ENCODE assay signal across 1 cellular context in genomic region chr17:46192484-46193245, GRCh38.
TF ChIP-seq lines count a peak whose summit lies in the region.

No MANE protein-coding gene starts in this region.

TF ChIP-seq in H1, 55 proteins besides CTCF, POLR2A, EP300 and RAD21 (continued from another document):
- TF ChIP-seq CHD7 (IDR thresholded peaks at IDR 0.05; ENCODE audit: insufficient replicate concordance, low read length) (no peak), CREB1 (IDR thresholded peaks at IDR 0.05) (0 out of 2 replicates have a peak, but pooled peaks have one; percentile 18), POLR2AphosphoS5 (IDR thresholded peaks at IDR 0.05; ENCODE audit: low read depth, low read length) (peak; percentile 97), ATF3 (IDR thresholded peaks at IDR 0.05; ENCODE audit: insufficient read depth, low read depth, low read length) (peak; percentile 19; the same call in 1 of the 2 replicates), SP4 (IDR thresholded peaks at IDR 0.05; ENCODE audit: low read length) (no peak; the same call in 1 of the 2 replicates), KDM4A (IDR thresholded peaks at IDR 0.05; ENCODE audit: low read depth, low read length, severe bottlenecking) (peak; percentile 40), FOSL1 (IDR thresholded peaks at IDR 0.05; ENCODE audit: insufficient read depth, low read depth, low read length) (no peak), NANOG (IDR thresholded peaks at IDR 0.05; ENCODE audit: insufficient read depth, low read depth, low read length, poor library complexity, severe bottlenecking) (no peak), HDAC2 (IDR thresholded peaks at IDR 0.05; ENCODE audit: borderline replicate concordance in 1 of 2, low read depth in 2 of 2, low read length in 2 of 2) (no peak; a peak in 2 of 4 replicates), EZH2 (IDR thresholded peaks at IDR 0.05; ENCODE audit: low read depth, low read length, severe bottlenecking) (no peak), YY1 (IDR thresholded peaks at IDR 0.05; ENCODE audit: low read depth, low read length) (peak; percentile 90), SUZ12 (IDR thresholded peaks at IDR 0.05; ENCODE audit: low read length) (no peak), RNF2 (IDR thresholded peaks at IDR 0.05; ENCODE audit: borderline replicate concordance, low read depth, low read length, missing control alignments, poor library complexity, severe bottlenecking) (no peak), TBP (IDR thresholded peaks at IDR 0.05; ENCODE audit: low read depth, low read length) (peak; percentile 87), RBBP5 (IDR thresholded peaks at IDR 0.05; ENCODE audit: borderline replicate concordance, low read depth, low read length) (peak; percentile 68), MAX (IDR thresholded peaks at IDR 0.05) (peak; percentile 92), GTF2F1 (IDR thresholded peaks at IDR 0.05; ENCODE audit: borderline replicate concordance, low read depth, low read length) (peak; percentile 83; the same call in 1 of the 2 replicates), KDM5A (IDR thresholded peaks at IDR 0.05; ENCODE audit: low read length) (0 out of 2 replicates have a peak, but pooled peaks have one; percentile 29), SAP30 (IDR thresholded peaks at IDR 0.05; ENCODE audit: insufficient read depth, insufficient replicate concordance, low read length) (no peak), NRF1 (IDR thresholded peaks at IDR 0.05; ENCODE audit: low read depth, low read length) (no peak), BCL11A (IDR thresholded peaks at IDR 0.05; ENCODE audit: low read depth in 2 of 2, low read length in 2 of 2) (no peak), TAF1 (IDR thresholded peaks at IDR 0.05; ENCODE audit: low read depth, low read length) (peak; percentile 86), ASH2L (IDR thresholded peaks at IDR 0.05; ENCODE audit: low read length) (no peak), MAFK (IDR thresholded peaks at IDR 0.05; ENCODE audit: low read depth, low read length) (no peak), JUND (IDR thresholded peaks at IDR 0.05; ENCODE audit: low read length) (peak; percentile 33; the same call in 1 of the 2 replicates), PHF8 (conservative IDR thresholded peaks at IDR 0.05; ENCODE audit: low read depth, low read length) (peak; percentile 72), TAF7 (optimal IDR thresholded peaks at IDR 0.05; ENCODE audit: borderline replicate concordance, low read depth, low read length) (peak; percentile 90), SP1 (IDR thresholded peaks at IDR 0.05; ENCODE audit: low read depth, low read length) (no peak; the same call in 1 of the 2 replicates), SIX5 (IDR thresholded peaks at IDR 0.05; ENCODE audit: low read depth, low read length) (no peak), CBX8 (IDR thresholded peaks at IDR 0.05; ENCODE audit: borderline replicate concordance, low read depth, low read length) (no peak), SRF (IDR thresholded peaks at IDR 0.05; ENCODE audit: low read depth, low read length) (no peak), USF2 (IDR thresholded peaks at IDR 0.05; ENCODE audit: low read length) (peak; percentile 86), TCF12 (IDR thresholded peaks at IDR 0.05; ENCODE audit: low read depth, low read length) (no peak), TEAD4 (IDR thresholded peaks at IDR 0.05; ENCODE audit: low read depth, low read length) (no peak), GABPA (IDR thresholded peaks at IDR 0.05; ENCODE audit: borderline replicate concordance, insufficient read depth, low read length) (peak; percentile 17; the same call in 1 of the 2 replicates), ATF2 (IDR thresholded peaks at IDR 0.05; ENCODE audit: low read length) (peak; percentile 58; the same call in 1 of the 2 replicates), SP2 (IDR thresholded peaks at IDR 0.05; ENCODE audit: low read length) (no peak), CHD1 (IDR thresholded peaks at IDR 0.05; ENCODE audit: low read depth, low read length) (no peak; the same call in none of the 2 replicates), BRCA1 (IDR thresholded peaks at IDR 0.05; ENCODE audit: low read depth, low read length) (no peak), ZNF274 (IDR thresholded peaks at IDR 0.05; ENCODE audit: borderline replicate concordance, extremely low read depth, low read length) (no peak), KDM1A (IDR thresholded peaks at IDR 0.05; ENCODE audit: borderline replicate concordance, low read length) (peak; percentile 71; the same call in 1 of the 2 replicates), HDAC6 (IDR thresholded peaks at IDR 0.05; ENCODE audit: low read depth, low read length) (no peak), CBX5 (IDR thresholded peaks at IDR 0.05; ENCODE audit: low read depth, low read length) (no peak), EGR1 (IDR thresholded peaks at IDR 0.05; ENCODE audit: borderline replicate concordance, low read depth, low read length) (no peak), E2F6 (IDR thresholded peaks at IDR 0.05) (peak; percentile 21; the same call in 1 of the 2 replicates), CHD2 (IDR thresholded peaks at IDR 0.05; ENCODE audit: low read length) (no peak), RXRA (IDR thresholded peaks at IDR 0.05; ENCODE audit: insufficient read depth, low read depth, low read length) (no peak), RFX5 (IDR thresholded peaks at IDR 0.05; ENCODE audit: borderline replicate concordance, low read depth, low read length) (no peak), BACH1 (IDR thresholded peaks at IDR 0.05; ENCODE audit: low read length) (no peak)
